Comparison of ENCODE assay signal across 9 cellular contexts in genomic region chr22:20203142-20204099, GRCh38. TPM values are rescaled to one million over a fixed set of nuclear protein-coding genes. Genes with fewer than 3 reads are reported as not detected.
DNase-seq lines count a peak whose midpoint lies in the region; ATAC-seq and TF ChIP-seq lines count a peak whose summit lies in the region.
"Had no signal": no experiment of that assay in that cellular context is flagged by ENCODE, and none has a peak within 500 bp of the region (broad histone marks: within the 10 kb centered on the region; RNA-seq: fewer than 3 reads in every experiment).

No MANE protein-coding gene starts in this region.

- POLR2A ChIA-PET in HEK293 (lab: Yijun Ruan, JAX) = no interaction called here

- ATAC-seq in HG03354 (IDR thresholded peaks at IDR 0.05; ENCODE audit: poor library complexity, severe bottlenecking, unreplicated experiment) = no peak

- peaks cover under 1% of the 10 kb centered on the region for H3K27me3 Mint-ChIP-seq in activated T-helper 1 cell treated with anti-CD3 and anti-CD28 coated beads, Interleukin-12 subunit alpha, Interleukin-12 subunit beta, Interleukin-2, Interleukin-4 antibody, amounts not matched to agents 30 ng/mL and 10 ng/mL and 1 ng/mL, durations not matched to agents 14 hours and 24 hours and 36 hours (ENCODE audit: insufficient read depth)

- no peaks in the 10 kb centered on the region for H3K79me2 ChIP-seq in hepatocyte

- no peaks in the 10 kb centered on the region for H4K20me1 ChIP-seq in hepatocyte (ENCODE audit: insufficient read depth, poor library complexity, severe bottlenecking)

- H3K4me1 ChIP-seq in HEK293 (ENCODE audit: control insufficient read depth, insufficient read depth, low read length) (peaks cover 6% of the 10 kb centered on the region), hepatocyte (ENCODE audit: insufficient read depth) (peaks cover 57% of the 10 kb centered on the region), spleen (peaks cover 36 to 69% (median 62%) of the 10 kb centered on the region in 6 donors)

- no peak for TF ChIP-seq CTCF in HEK293 (tag by site-specific recombination; IDR thresholded peaks at IDR 0.05)
- TF ChIP-seq CTCF in VCaP (conservative IDR thresholded peaks at IDR 0.05) = no peak
- TF ChIP-seq CTCF in hepatocyte (IDR thresholded peaks at IDR 0.05; ENCODE audit: poor library complexity) = no peak
- TF ChIP-seq CTCF in spleen (IDR thresholded peaks at IDR 0.05 in 8 of 11, conservative IDR thresholded peaks at IDR 0.05 in 3 of 11) = no peak

- H3K4me3 Mint-ChIP-seq in activated T-helper 1 cell treated with anti-CD3 and anti-CD28 coated beads, Interleukin-12 subunit alpha, Interleukin-12 subunit beta, Interleukin-2, Interleukin-4 antibody, amounts not matched to agents 30 ng/mL and 10 ng/mL and 1 ng/mL, durations not matched to agents 14 hours and 24 hours and 36 hours = no peak overlapping the region

- H2AFZ ChIP-seq in hepatocyte = no peak overlapping the region

- TF ChIP-seq POLR2A in spleen (IDR thresholded peaks at IDR 0.05) = no peak

- no peaks in the 10 kb centered on the region for H3K27me3 ChIP-seq in hepatocyte
- H3K27me3 ChIP-seq in spleen (replicated peaks in 1 of 7) = no peaks in the 10 kb centered on the region

- H3K27ac Mint-ChIP-seq in activated T-helper 1 cell treated with anti-CD3 and anti-CD28 coated beads, Interleukin-12 subunit alpha, Interleukin-12 subunit beta, Interleukin-2, Interleukin-4 antibody, amounts not matched to agents 30 ng/mL and 10 ng/mL and 1 ng/mL, durations not matched to agents 14 hours and 24 hours and 36 hours = no peak overlapping the region

- no peaks in the 10 kb centered on the region for H3K9me2 ChIP-seq in hepatocyte (replicated peaks; ENCODE audit: insufficient read depth)

- H3K27ac ChIP-seq in HEK293 (ENCODE audit: extremely low read depth, low read depth, low read length) (no peak overlapping the region), VCaP (peak overlapping the region; percentile 14; the same call in 1 of the 2 replicates), hepatocyte (peak overlapping the region; percentile 83), spleen (peak overlapping the region; percentile 79 to 90 (median 87))

- H3K36me3 ChIP-seq in HEK293 (ENCODE audit: control insufficient read depth in 2 of 2, insufficient read depth in 1 of 2, low read length in 2 of 2) (no peaks in the 10 kb centered on the region), hepatocyte (replicated peaks; ENCODE audit: insufficient read depth, low read depth) (no peaks in the 10 kb centered on the region), spleen (no peaks in the 10 kb centered on the region)

- H3K4me1 Mint-ChIP-seq in activated T-helper 1 cell treated with anti-CD3 and anti-CD28 coated beads, Interleukin-12 subunit alpha, Interleukin-12 subunit beta, Interleukin-2, Interleukin-4 antibody, amounts not matched to agents 30 ng/mL and 10 ng/mL and 1 ng/mL, durations not matched to agents 14 hours and 24 hours and 36 hours (ENCODE audit: low read depth) = peaks cover 19% of the 10 kb centered on the region

- H3K4me2 ChIP-seq in hepatocyte = peak overlapping the region; percentile 83

- CTCF ChIA-PET in HEK293 (lab: Yijun Ruan, JAX) = interaction anchor here (0.5 to 1.7 kb wide), 4 partner anchors 35 to 46 kb away, joined by 3 to 8 read pairs (median 6); no protein-coding TSS in a partner anchor

- H3K9me3 Mint-ChIP-seq in activated T-helper 1 cell treated with anti-CD3 and anti-CD28 coated beads, Interleukin-12 subunit alpha, Interleukin-12 subunit beta, Interleukin-2, Interleukin-4 antibody, amounts not matched to agents 30 ng/mL and 10 ng/mL and 1 ng/mL, durations not matched to agents 14 hours and 24 hours and 36 hours = no peaks in the 10 kb centered on the region

- peak; percentile 82 for DNase-seq in hepatocyte (ENCODE audit: low spot score)
- no peak for DNase-seq in spleen
- no peak for DNase-seq in activated T-helper 1 cell treated with anti-CD3 and anti-CD28 coated beads, Interleukin-12 subunit alpha, Interleukin-12 subunit beta, Interleukin-2, Interleukin-4 antibody, amounts not matched to agents 30 ng/mL and 10 ng/mL and 1 ng/mL, durations not matched to agents 14 hours and 24 hours and 36 hours (ENCODE audit: low spot score)
- DNase-seq in NK-92 treated with Interleukin-12 subunit alpha and Interleukin-12 subunit beta, amount 100 ng/mL, for 24 hours (lab: John Stamatoyannopoulos, UW) = no peak
- DNase-seq in NCI-H2171 (lab: John Stamatoyannopoulos, UW) = no peak

- 40% methylated on average over 13 of the region's 13 CpGs for WGBS in hepatocyte (ENCODE audit: low lambda C conversion rate, missing lambda C conversion rate)
- WGBS in spleen, 5 donors = 42 to 75% (median 63%) methylated on average over 8 to 13 of the region's 13 CpGs

- intact Hi-C loops in spleen (cut with DNase I; ENCODE audit: low total_unique reads) = no loop called here
- intact Hi-C loops in activated T-helper 1 cell treated with anti-CD3 and anti-CD28 coated beads, Interleukin-12 subunit alpha, Interleukin-12 subunit beta, Interleukin-2, Interleukin-4 antibody, amounts not matched to agents 30 ng/mL and 10 ng/mL and 1 ng/mL, durations not matched to agents 14 hours and 24 hours and 36 hours (cut with micrococcal nuclease) = loop anchor here (10.0 kb wide), 1 partner anchor 61 kb away; the partner anchor contains the start of gene RTN4R

- no peaks in the 10 kb centered on the region for H3K36me3 Mint-ChIP-seq in activated T-helper 1 cell treated with anti-CD3 and anti-CD28 coated beads, Interleukin-12 subunit alpha, Interleukin-12 subunit beta, Interleukin-2, Interleukin-4 antibody, amounts not matched to agents 30 ng/mL and 10 ng/mL and 1 ng/mL, durations not matched to agents 14 hours and 24 hours and 36 hours (ENCODE audit: low read depth)

- H3K4me3 ChIP-seq in HEK293 (ENCODE audit: low read depth, low read length) (no peak overlapping the region), hepatocyte (no peak overlapping the region), spleen (peak overlapping the region in 2 of 8 donors; percentile 33 to 81)

- H3K9me3 ChIP-seq in HEK293 (ENCODE audit: control insufficient read depth, insufficient read depth, low read depth, low read length) = no peaks in the 10 kb centered on the region
- no peaks in the 10 kb centered on the region for H3K9me3 ChIP-seq in hepatocyte (ENCODE audit: low read depth)
- H3K9me3 ChIP-seq in spleen = no peaks in the 10 kb centered on the region

TF ChIP-seq in HEK293, 187 proteins besides CTCF, POLR2A, EP300 and RAD21 (continues in another document):
- TF ChIP-seq ZNF362 (tag by site-specific recombination; IDR thresholded peaks at IDR 0.05) (no peak), ZNF350 (tag by site-specific recombination; IDR thresholded peaks at IDR 0.05) (no peak), ZNF341 (tag by site-specific recombination; IDR thresholded peaks at IDR 0.05; ENCODE audit: low read depth) (peak; percentile 65), BCL11B (tag by site-specific recombination; IDR thresholded peaks at IDR 0.05; ENCODE audit: low read depth) (no peak), ZNF426 (tag by site-specific recombination; IDR thresholded peaks at IDR 0.05) (no peak), ZXDB (tag by site-specific recombination; IDR thresholded peaks at IDR 0.05) (no peak), ZNF514 (tag by site-specific recombination; IDR thresholded peaks at IDR 0.05) (no peak), ZNF580 (tag by site-specific recombination; IDR thresholded peaks at IDR 0.05) (no peak), ZBTB10 (tag by site-specific recombination; IDR thresholded peaks at IDR 0.05) (no peak), OSR2 (tag by site-specific recombination; IDR thresholded peaks at IDR 0.05) (no peak), ZNF394 (tag by site-specific recombination; IDR thresholded peaks at IDR 0.05; ENCODE audit: borderline replicate concordance) (no peak), ZBTB21 (tag by site-specific recombination; IDR thresholded peaks at IDR 0.05) (peak; percentile 45; the same call in 1 of the 2 replicates)

RNA-seq across cellular contexts. Expression of gene CCDC188, which starts 52.6 kb away (rescaled TPM):
- not detected in 2 replicates for total RNA-seq in hepatocyte
- polyA plus RNA-seq in hepatocyte = not detected in 2 replicates
- 1 to 10 TPM in 4 of 7 donors, under 1 TPM in 2, not detected in 1; 0.69 to 7.6 (median 1.8) TPM for total RNA-seq in spleen
- 1 to 10 TPM in 2 of 3 donors, under 1 TPM in 1; 0.29 to 6.1 (median 1.7) TPM for polyA plus RNA-seq in spleen
- total RNA-seq in activated T-helper 1 cell treated with anti-CD3 and anti-CD28 coated beads, Interleukin-12 subunit alpha, Interleukin-12 subunit beta, Interleukin-2, Interleukin-4 antibody, amounts not matched to agents 30 ng/mL and 10 ng/mL and 1 ng/mL, durations not matched to agents 14 hours and 24 hours and 36 hours = 0.26 TPM in 1 of 2 replicates, not detected in the other
- polyA plus RNA-seq: neural cell had no signal
